Comparison of ENCODE assay signal across 7 cellular contexts in the genomic region with DNA sequence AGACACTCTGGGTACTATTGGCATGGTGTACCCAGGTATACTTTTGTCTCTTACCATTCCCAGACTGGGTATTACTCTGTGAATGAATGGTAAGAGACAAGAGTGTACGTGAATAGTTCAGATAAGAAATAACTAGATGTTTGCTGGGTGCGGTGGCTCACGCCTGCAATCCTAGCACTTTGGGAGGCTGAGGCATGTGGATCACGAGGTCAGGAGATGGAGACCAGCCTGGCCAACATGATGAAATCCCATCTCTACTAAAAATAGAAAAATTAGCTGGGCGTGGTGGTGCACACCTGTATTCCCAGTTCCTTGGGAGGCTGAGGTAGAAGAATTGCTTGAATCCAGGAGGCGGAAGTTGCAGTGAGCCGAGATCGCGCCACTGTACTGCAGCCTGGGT.
DNase-seq lines count a peak whose midpoint lies in the region; ATAC-seq and TF ChIP-seq lines count a peak whose summit lies in the region.
"Not testable (repeated sequence)": the region's sequence is repeated elsewhere in the genome, so short reads cannot be mapped to it uniquely, and the experiment has no call there.

No MANE protein-coding gene starts in this region.

- TF ChIP-seq CTCF in GM23338 (conservative IDR thresholded peaks at IDR 0.05; ENCODE audit: low read depth in 2 of 2); IMR-90 (conservative IDR thresholded peaks at IDR 0.05; ENCODE audit: low read depth, low read length); endothelial cell (IDR thresholded peaks at IDR 0.05; ENCODE audit: unreplicated experiment): not testable (repeated sequence)

- peak overlapping the region; percentile 38 for H2BK20ac ChIP-seq in IMR-90 (ENCODE audit: low read depth, low read length)

- not testable (repeated sequence) for H2AK9ac ChIP-seq in IMR-90 (replicated peaks; ENCODE audit: low read depth, low read length, poor library complexity)

- H3K36me3 ChIP-seq in GM23338 (ENCODE audit: insufficient read depth); IMR-90 (ENCODE audit: control insufficient read depth, insufficient read depth, low read length); trophoblast cell (ENCODE audit: control insufficient read depth in 1 of 2, insufficient read depth in 2 of 2, low read length in 2 of 2): not testable (repeated sequence)

- H3K4me1 ChIP-seq in GM23338 (ENCODE audit: insufficient read depth); IMR-90 (ENCODE audit: control insufficient read depth, insufficient read depth, low read length): not testable (repeated sequence)
- H3K4me1 ChIP-seq in trophoblast cell (ENCODE audit: control insufficient read depth in 1 of 2, insufficient read depth in 2 of 2, low read length in 2 of 2) = peaks cover 6 to 12% of the 10 kb centered on the region in 2 experiments

- H3K79me2 ChIP-seq in GM23338 (replicated peaks; ENCODE audit: insufficient read depth); trophoblast cell (ENCODE audit: control insufficient read depth, insufficient read depth, low read length, poor library complexity): not testable (repeated sequence)

- not testable (repeated sequence) for TF ChIP-seq RAD21 in IMR-90 (IDR thresholded peaks at IDR 0.05; ENCODE audit: low read length)

- ATAC-seq in GM23338; IMR-90 (ENCODE audit: low read depth); activated CD8-positive, alpha-beta memory T cell treated with anti-CD3 and anti-CD28 coated beads, Interleukin-2, amount 10 ng/mL, durations not matched to agents 7 days and 5 days; activated T-helper 17 cell treated with anti-CD3 and anti-CD28 coated beads, Interleukin-2, amount 50 U/mL, for 72 hours (replicated peaks): not testable (repeated sequence)

- H3K4ac ChIP-seq in IMR-90 (ENCODE audit: low read depth, low read length) = peak overlapping the region; percentile 71; the same call in 1 of the 2 replicates
- not testable (repeated sequence) for H3K4ac ChIP-seq in trophoblast cell (ENCODE audit: low read depth, low read length)

- H3K18ac ChIP-seq in IMR-90 (ENCODE audit: low read depth, low read length); trophoblast cell (ENCODE audit: low read length): not testable (repeated sequence)

- H2AFZ ChIP-seq in GM23338 = 0 out of 2 replicates have a peak overlapping the region, but pooled peaks have one; percentile 14
- not testable (repeated sequence) for H2AFZ ChIP-seq in IMR-90 (replicated peaks; ENCODE audit: low read length, poor library complexity); trophoblast cell (ENCODE audit: insufficient read depth, low read length, poor library complexity)

- dilution Hi-C loops in IMR-90 (cut with HindIII; ENCODE audit: low sequenced_read_pairs, unreplicated experiment) = not testable (repeated sequence)

- intact Hi-C loops in IMR-90 (cut with micrococcal nuclease) = not testable (repeated sequence)

- H2BK12ac ChIP-seq in trophoblast cell (ENCODE audit: low read length) = not testable (repeated sequence)

- in situ Hi-C loops in IMR-90 (cut with MboI; ENCODE audit: low sequenced_read_pairs) = not testable (repeated sequence)

- H3K36me3 Mint-ChIP-seq in GM23338 (ENCODE audit: low read depth); activated T-helper 17 cell treated with anti-CD3 and anti-CD28 coated beads, Interleukin-2, amount 50 U/mL, for 72 hours (ENCODE audit: low read depth); endothelial cell (ENCODE audit: low read depth, unreplicated experiment): not testable (repeated sequence)
- H3K36me3 Mint-ChIP-seq in activated CD8-positive, alpha-beta memory T cell treated with anti-CD3 and anti-CD28 coated beads, Interleukin-2, amount 10 ng/mL, durations not matched to agents 7 days and 5 days = peaks cover 21% of the 10 kb centered on the region

- peak overlapping the region in 1 of 2 experiments; percentile 45; a peak in 2 of 4 replicates for H4K8ac ChIP-seq in IMR-90 (ENCODE audit: low read depth in 2 of 2, low read length in 2 of 2)
- not testable (repeated sequence) for H4K8ac ChIP-seq in trophoblast cell (ENCODE audit: low read depth, low read length)

- H3K4me3 Mint-ChIP-seq in GM23338; activated CD8-positive, alpha-beta memory T cell treated with anti-CD3 and anti-CD28 coated beads, Interleukin-2, amount 10 ng/mL, durations not matched to agents 7 days and 5 days; activated T-helper 17 cell treated with anti-CD3 and anti-CD28 coated beads, Interleukin-2, amount 50 U/mL, for 72 hours; endothelial cell (ENCODE audit: unreplicated experiment): not testable (repeated sequence)

- H3K27ac Mint-ChIP-seq in GM23338 = not testable (repeated sequence)
- H3K27ac Mint-ChIP-seq in activated CD8-positive, alpha-beta memory T cell treated with anti-CD3 and anti-CD28 coated beads, Interleukin-2, amount 10 ng/mL, durations not matched to agents 7 days and 5 days = peak overlapping the region; percentile 53
- H3K27ac Mint-ChIP-seq in activated T-helper 17 cell treated with anti-CD3 and anti-CD28 coated beads, Interleukin-2, amount 50 U/mL, for 72 hours = peak overlapping the region; percentile 4
- H3K27ac Mint-ChIP-seq in endothelial cell (ENCODE audit: unreplicated experiment) = peak overlapping the region; percentile 69

- not testable (repeated sequence) for H3K56ac ChIP-seq in IMR-90 (ENCODE audit: extremely low read depth, insufficient read depth, low read length)

- H2BK120ac ChIP-seq in IMR-90 (ENCODE audit: low read depth, low read length) = peak overlapping the region; percentile 82; the same call in 1 of the 2 replicates
- H2BK120ac ChIP-seq in trophoblast cell (ENCODE audit: insufficient read depth, low read length, poor library complexity) = not testable (repeated sequence)

- H3K9ac ChIP-seq in IMR-90 (ENCODE audit: low read depth, low read length); trophoblast cell (ENCODE audit: low read length): not testable (repeated sequence)

- H3K9me2 ChIP-seq in GM23338 (ENCODE audit: insufficient read depth) = not testable (repeated sequence)

- POLR2A ChIA-PET in IMR-90 (lab: Charles Lee; ENCODE audit: unreplicated experiment) = not testable (repeated sequence)

- H2AK5ac ChIP-seq in IMR-90 (ENCODE audit: low read depth, low read length) = peak overlapping the region; percentile 59
- H2AK5ac ChIP-seq in trophoblast cell (ENCODE audit: low read length) = not testable (repeated sequence)

- H3K79me1 ChIP-seq in IMR-90 (ENCODE audit: low read depth in 1 of 2, low read length in 2 of 2); trophoblast cell (ENCODE audit: low read length): not testable (repeated sequence)

- not testable (repeated sequence) for H3K4me3 ChIP-seq in GM23338; IMR-90 (ENCODE audit: insufficient read depth, low read depth, low read length); trophoblast cell (ENCODE audit: low read depth, low read length)

- H2BK15ac ChIP-seq in IMR-90 (ENCODE audit: low read depth, low read length) = peak overlapping the region; percentile 55; the same call in 1 of the 3 replicates

- BruUV-seq in IMR-90 (replicated peaks; lab: Mats Ljungman, UMichigan) = not testable (repeated sequence)

- CTCF ChIA-PET in IMR-90 (lab: Yijun Ruan, JAX) = not testable (repeated sequence)
- CTCF ChIA-PET in activated CD8-positive, alpha-beta memory T cell treated with anti-CD3 and anti-CD28 coated beads, Interleukin-2, amount 10 ng/mL, durations not matched to agents 7 days and 5 days (lab: Charles Lee) = interaction anchor here (2.3 kb wide), 1 partner anchor 48 kb away, joined by 5 read pairs; no protein-coding TSS in a partner anchor

- not testable (repeated sequence) for H4K12ac ChIP-seq in trophoblast cell (ENCODE audit: low read depth, low read length)

- peak overlapping the region; percentile 52; the same call in 1 of the 2 replicates for H4K91ac ChIP-seq in IMR-90 (ENCODE audit: insufficient read depth, low read depth, low read length)
- H4K91ac ChIP-seq in trophoblast cell (ENCODE audit: low read depth, low read length) = not testable (repeated sequence)

- not testable (repeated sequence) for H4K5ac ChIP-seq in IMR-90 (ENCODE audit: low read depth, low read length)

- not testable (repeated sequence) for H3K4me2 ChIP-seq in GM23338; IMR-90 (ENCODE audit: low read depth, low read length); trophoblast cell (ENCODE audit: low read length)

- H3K9me1 ChIP-seq in IMR-90 (ENCODE audit: insufficient read depth, low read length) = peaks cover 11% of the 10 kb centered on the region

- not testable (repeated sequence) for H3K27me3 Mint-ChIP-seq in GM23338 (ENCODE audit: insufficient read depth, low read depth, poor library complexity); activated CD8-positive, alpha-beta memory T cell treated with anti-CD3 and anti-CD28 coated beads, Interleukin-2, amount 10 ng/mL, durations not matched to agents 7 days and 5 days; activated T-helper 17 cell treated with anti-CD3 and anti-CD28 coated beads, Interleukin-2, amount 50 U/mL, for 72 hours; endothelial cell (ENCODE audit: unreplicated experiment)

- H3K27ac ChIP-seq in GM23338 (ENCODE audit: low read depth); IMR-90 (ENCODE audit: insufficient read depth, low read length); trophoblast cell (ENCODE audit: low read depth, low read length): not testable (repeated sequence)

- WGBS in IMR-90 (ENCODE audit: extremely low coverage in 2 of 2, insufficient read length in 1 of 2), 2 experiments = 100% methylated on average over 1 of the region's 9 CpGs; no CpG with 5 or more reads in 1 of the 2 experiments
- no CpG with 5 or more reads among the region's 9 CpGs for WGBS in trophoblast cell (ENCODE audit: extremely low coverage, insufficient coverage, insufficient read length)

- H3F3A ChIP-seq in GM23338 (replicated peaks; ENCODE audit: low read depth) = not testable (repeated sequence)

- H3K9me3 Mint-ChIP-seq in GM23338; activated CD8-positive, alpha-beta memory T cell treated with anti-CD3 and anti-CD28 coated beads, Interleukin-2, amount 10 ng/mL, durations not matched to agents 7 days and 5 days (ENCODE audit: low read depth); activated T-helper 17 cell treated with anti-CD3 and anti-CD28 coated beads, Interleukin-2, amount 50 U/mL, for 72 hours; endothelial cell (ENCODE audit: unreplicated experiment): not testable (repeated sequence)

- not testable (repeated sequence) for TF ChIP-seq POLR2A in IMR-90 (IDR thresholded peaks at IDR 0.05; ENCODE audit: low read depth, low read length)

- not testable (repeated sequence) for H4K20me1 ChIP-seq in GM23338 (replicated peaks; ENCODE audit: insufficient read depth); IMR-90 (ENCODE audit: insufficient read depth, low read length)

- H3K4me1 Mint-ChIP-seq in GM23338 = not testable (repeated sequence)
- H3K4me1 Mint-ChIP-seq in activated CD8-positive, alpha-beta memory T cell treated with anti-CD3 and anti-CD28 coated beads, Interleukin-2, amount 10 ng/mL, durations not matched to agents 7 days and 5 days = peaks cover 39% of the 10 kb centered on the region
- peaks cover 12% of the 10 kb centered on the region for H3K4me1 Mint-ChIP-seq in activated T-helper 17 cell treated with anti-CD3 and anti-CD28 coated beads, Interleukin-2, amount 50 U/mL, for 72 hours
- H3K4me1 Mint-ChIP-seq in endothelial cell (ENCODE audit: unreplicated experiment) = peaks cover 76% of the 10 kb centered on the region

- H3K9me3 ChIP-seq in IMR-90 (ENCODE audit: control insufficient read depth, insufficient read depth, low read length); trophoblast cell (ENCODE audit: insufficient read depth, low read depth, low read length): not testable (repeated sequence)

- not testable (repeated sequence) for H3K23ac ChIP-seq in IMR-90 (ENCODE audit: low read depth, low read length); trophoblast cell (ENCODE audit: low read length)

- H2BK5ac ChIP-seq in IMR-90 (ENCODE audit: low read depth, low read length, poor library complexity, severe bottlenecking) = peak overlapping the region; percentile 31
- not testable (repeated sequence) for H2BK5ac ChIP-seq in trophoblast cell (ENCODE audit: low read depth, low read length, poor library complexity)

- not testable (repeated sequence) for DNase-seq in GM23338 (ENCODE audit: low spot score); IMR-90; activated CD8-positive, alpha-beta memory T cell treated with anti-CD3 and anti-CD28 coated beads, Interleukin-2, amount 10 ng/mL, durations not matched to agents 7 days and 5 days; endothelial cell (ENCODE audit: low spot score)
- DNase-seq in mesenteric fat pad (ENCODE audit: low spot score) (peak; percentile 18), trophoblast cell (peak; percentile 65 to 69)

- H3K27me3 ChIP-seq in GM23338 (ENCODE audit: insufficient read depth); IMR-90 (ENCODE audit: control insufficient read depth, insufficient read depth, low read length); trophoblast cell (ENCODE audit: insufficient read depth, low read length): not testable (repeated sequence)

- H3K14ac ChIP-seq in IMR-90 (replicated peaks; ENCODE audit: low read depth, low read length); trophoblast cell (ENCODE audit: low read length): not testable (repeated sequence)
